Comparison of ENCODE assay signal across 16 cellular contexts in genomic region chr7:69892790-69893189, GRCh38.
DNase-seq lines count a peak whose midpoint lies in the region; ATAC-seq, FAIRE-seq and TF ChIP-seq lines count a peak whose summit lies in the region.
"Had no signal": no experiment of that assay in that cellular context is flagged by ENCODE, and none has a peak within 500 bp of the region (broad histone marks: within the 10 kb centered on the region; RNA-seq: fewer than 3 reads in every experiment).

No MANE protein-coding gene starts in this region.

- RAD21 ChIA-PET in GM12878 (lab: Charles Lee; ENCODE audit: unreplicated experiment): interaction anchor here (1.6 kb wide), 1 partner anchor 154 kb away, joined by 4 read pairs; no protein-coding TSS in a partner anchor

- H3K27ac ChIP-seq in A549 (no peak overlapping the region), GM12878 (ENCODE audit: control insufficient read depth, insufficient read depth) (no peak overlapping the region)
- no peak overlapping the region for H3K27ac ChIP-seq in CD4-positive, alpha-beta memory T cell (ENCODE audit: low read depth, low read length)

- H3K4me1 ChIP-seq in A549: no peaks in the 10 kb centered on the region
- H3K4me1 ChIP-seq in GM12878 (ENCODE audit: control insufficient read depth, insufficient read depth, low read length): peaks cover 24% of the 10 kb centered on the region
- H3K4me1 ChIP-seq in CD4-positive, alpha-beta memory T cell (ENCODE audit: insufficient read depth, low read length): no peaks in the 10 kb centered on the region

- TF ChIP-seq CTCF in A549 (IDR thresholded peaks at IDR 0.05) (no peak), D721Med (IDR thresholded peaks at IDR 0.05; ENCODE audit: insufficient read depth, missing control alignments) (peak; percentile 25), GM12878 (IDR thresholded peaks at IDR 0.05 in 2 of 3, conservative IDR thresholded peaks at IDR 0.05 in 1 of 3; ENCODE audit: control insufficient read depth in 2 of 3, extremely low read depth in 1 of 3, insufficient read depth in 1 of 3, low read depth in 3 of 3, low read length in 3 of 3) (0 out of 6 replicates have a peak, but pooled peaks of 1 of the 3 experiments have one; percentile 20)

- H3K9me3 ChIP-seq in A549: no peaks in the 10 kb centered on the region
- no peaks in the 10 kb centered on the region; the same call in 2 of the 3 replicates for H3K9me3 ChIP-seq in GM12878 (replicated peaks; ENCODE audit: control insufficient read depth, insufficient read depth, low read length)
- no peaks in the 10 kb centered on the region for H3K9me3 ChIP-seq in CD4-positive, alpha-beta memory T cell (ENCODE audit: control insufficient read depth in 1 of 2, low read length in 2 of 2)

- ATAC-seq in A549 (no peak), GM12878 (peak; percentile 21; the same call in 2 of the 3 replicates), GM18907 (IDR thresholded peaks at IDR 0.05; ENCODE audit: unreplicated experiment) (no peak), HG03571 (IDR thresholded peaks at IDR 0.05; ENCODE audit: unreplicated experiment) (no peak)

- TF ChIP-seq EP300 in A549 (IDR thresholded peaks at IDR 0.05) (no peak), GM12878 (IDR thresholded peaks at IDR 0.05; ENCODE audit: borderline replicate concordance in 1 of 2, control insufficient read depth in 1 of 2, low read depth in 2 of 2, low read length in 2 of 2) (no peak)

- peaks cover 0 to 6% (median 0%) of the 10 kb centered on the region in 8 donors for H3K9me3 Mint-ChIP-seq in CD4-positive, alpha-beta memory T cell

- no peak overlapping the region for H3K4me3 Mint-ChIP-seq in CD4-positive, alpha-beta memory T cell

- H3K4me1 Mint-ChIP-seq in CD4-positive, alpha-beta memory T cell: peaks cover 0 to 1% (median 0%) of the 10 kb centered on the region in 4 donors

- H3K36me3 ChIP-seq in GM12878 (ENCODE audit: control insufficient read depth in 2 of 2, insufficient read depth in 2 of 2, low read length in 1 of 2): no peaks in the 10 kb centered on the region
- no peaks in the 10 kb centered on the region for H3K36me3 ChIP-seq in CD4-positive, alpha-beta memory T cell (ENCODE audit: insufficient read depth, low read length)

- no peaks in the 10 kb centered on the region for H3K27me3 ChIP-seq in GM12878 (replicated peaks in 1 of 2; ENCODE audit: control insufficient read depth in 2 of 2, insufficient read depth in 2 of 2, low read length in 1 of 2)
- no peaks in the 10 kb centered on the region for H3K27me3 ChIP-seq in CD4-positive, alpha-beta memory T cell (ENCODE audit: insufficient read depth, low read length)

- H3K4me3 ChIP-seq in A549: no peak overlapping the region
- no peak overlapping the region for H3K4me3 ChIP-seq in GM12878
- no peak overlapping the region for H3K4me3 ChIP-seq in CD4-positive, alpha-beta memory T cell (ENCODE audit: low read length in 2 of 2)

- BruUV-seq in GM12878 (replicated peaks; lab: Mats Ljungman, UMichigan): no TSS peak

- H3K27me3 Mint-ChIP-seq in CD4-positive, alpha-beta memory T cell: no peaks in the 10 kb centered on the region

- FAIRE-seq in A549 (lab: Jason Lieb, UNC) (no peak), D721Med (lab: Jason Lieb, UNC) (no peak), GM12878 (lab: Jason Lieb, UNC) (no peak)
- FAIRE-seq: H1, HTR-8/SVneo had no signal

- POLR2A ChIA-PET in A549 (lab: Yijun Ruan, JAX) (no interaction called here), GM12878 (lab: Charles Lee) (no interaction called here)
- POLR2A ChIA-PET in CD4-positive, alpha-beta memory T cell (lab: Charles Lee; ENCODE audit: partially characterized antibody): no interaction called here

- in situ Hi-C loops in GM12878 (cut with MboI): no loop called here

- SMC1A ChIA-PET in GM12878 (lab: Charles Lee; ENCODE audit: uncharacterized antibody, unreplicated experiment): interaction anchor here (1.2 to 1.6 kb wide), 4 partner anchors 10 to 153 kb away, joined by 3 to 7 read pairs (median 6); no protein-coding TSS in a partner anchor

- H4K20me1 ChIP-seq in GM12878 (ENCODE audit: control insufficient read depth, insufficient read depth): no peaks in the 10 kb centered on the region

- CTCF ChIA-PET in A549 (lab: Yijun Ruan, JAX) (no interaction called here), GM12878 (lab: Yijun Ruan, JAX) (interaction anchor here (1.0 to 1.8 kb wide), 3 partner anchors 32 to 86 kb away, joined by 3 to 6 read pairs (median 4); no protein-coding TSS in a partner anchor)
- CTCF ChIA-PET in CD4-positive, alpha-beta memory T cell (lab: Charles Lee; ENCODE audit: partially characterized antibody): no interaction called here

- peaks cover 22% of the 10 kb centered on the region for H3K79me2 ChIP-seq in GM12878 (ENCODE audit: control insufficient read depth, insufficient read depth, low read length)

- no peak overlapping the region for H2AFZ ChIP-seq in GM12878 (ENCODE audit: control insufficient read depth, low read depth, low read length)

- H3K4me2 ChIP-seq in A549 (no peak overlapping the region), GM12878 (ENCODE audit: control insufficient read depth, insufficient read depth) (no peak overlapping the region)

- no peak overlapping the region for H3K9ac ChIP-seq in GM12878 (ENCODE audit: control insufficient read depth, insufficient read depth, low read length)

- intact Hi-C loops in GM12878 (cut with micrococcal nuclease; ENCODE audit: unreplicated experiment) (loop anchor here (5.0 to 10.0 kb wide), 2 partner anchors 215 to 272 kb away; no protein-coding TSS in a partner anchor), cardiac septum (cut with DNase I) (no loop called here)
- intact Hi-C loops in CD4-positive, alpha-beta memory T cell (cut with micrococcal nuclease): no loop called here

- TF ChIP-seq RAD21 in A549 (conservative IDR thresholded peaks at IDR 0.05 in 1 of 2, IDR thresholded peaks at IDR 0.05 in 1 of 2) (no peak), GM12878 (IDR thresholded peaks at IDR 0.05; ENCODE audit: insufficient read depth, low read depth, low read length) (peak; percentile 20; the same call in 1 of the 2 replicates)

- DNase-seq in A549 (ENCODE audit: low read depth in 1 of 2, low spot score in 1 of 2) (no peak), D721Med (ENCODE audit: insufficient read length, low spot score) (no peak), NCI-H748 (lab: John Stamatoyannopoulos, UW; ENCODE audit: unreplicated experiment) (peak; percentile 14), GM12878 (ENCODE audit: low read depth, low spot score) (no peak), cardiac septum (ENCODE audit: low spot score) (no peak)
- DNase-seq in CD4-positive, alpha-beta memory T cell: no peak
- DNase-seq: GF-D8, NCI-H1105, NCI-H2029, NCI-H510A treated with DMSO at 0.1 percent for 48 hours, SIG-M5, SW 1271 had no signal

- no peak overlapping the region for H3K27ac Mint-ChIP-seq in CD4-positive, alpha-beta memory T cell

- TF ChIP-seq POLR2A in A549 (IDR thresholded peaks at IDR 0.05; ENCODE audit: low read length) (no peak), GM12878 (IDR thresholded peaks at IDR 0.05; ENCODE audit: low read depth, low read length) (no peak)

- H3K36me3 Mint-ChIP-seq in CD4-positive, alpha-beta memory T cell: no peaks in the 10 kb centered on the region

TF ChIP-seq in A549, 52 proteins besides CTCF, POLR2A, EP300 and RAD21:
- 0 out of 3 replicates have a peak, but pooled peaks have one; percentile 6 for TF ChIP-seq SMC3 (IDR thresholded peaks at IDR 0.05)
- TF ChIP-seq ELK1 (IDR thresholded peaks at IDR 0.05; ENCODE audit: low read depth, low read length): no peak

TF ChIP-seq in GM12878, 131 proteins besides CTCF, POLR2A, EP300 and RAD21:
- TF ChIP-seq CEBPB (IDR thresholded peaks at IDR 0.05; ENCODE audit: borderline replicate concordance in 1 of 2, low read depth in 2 of 2, low read length in 2 of 2): 0 out of 4 replicates have a peak, but pooled peaks of 1 of the 2 experiments have one; percentile 33
- TF ChIP-seq MTA3 (IDR thresholded peaks at IDR 0.05; ENCODE audit: borderline replicate concordance, low read length): no peak
- no peak; the same call in 1 of the 2 replicates for TF ChIP-seq SMC3 (IDR thresholded peaks at IDR 0.05; ENCODE audit: borderline replicate concordance, low read length)
- no peak for TF ChIP-seq RCOR1 (conservative IDR thresholded peaks at IDR 0.05; ENCODE audit: low read depth, low read length)
- no peak for TF ChIP-seq RBBP5 (conservative IDR thresholded peaks at IDR 0.05)
- TF ChIP-seq BCLAF1 (IDR thresholded peaks at IDR 0.05): no peak

Comparison
In these comparisons a context has a peak if more than half of its experiments do, and no peak if none do; other contexts are left out.
1. Of the 24 proteins assayed by ChIP-seq in both GM12878 and A549: peak only in GM12878: RAD21; only in A549: SMC3; in both: none; in neither: 20; mixed calls (peak in some experiments, not most) for 2.